Comparison of ENCODE assay signal across 8 cellular contexts in the genomic region with DNA sequence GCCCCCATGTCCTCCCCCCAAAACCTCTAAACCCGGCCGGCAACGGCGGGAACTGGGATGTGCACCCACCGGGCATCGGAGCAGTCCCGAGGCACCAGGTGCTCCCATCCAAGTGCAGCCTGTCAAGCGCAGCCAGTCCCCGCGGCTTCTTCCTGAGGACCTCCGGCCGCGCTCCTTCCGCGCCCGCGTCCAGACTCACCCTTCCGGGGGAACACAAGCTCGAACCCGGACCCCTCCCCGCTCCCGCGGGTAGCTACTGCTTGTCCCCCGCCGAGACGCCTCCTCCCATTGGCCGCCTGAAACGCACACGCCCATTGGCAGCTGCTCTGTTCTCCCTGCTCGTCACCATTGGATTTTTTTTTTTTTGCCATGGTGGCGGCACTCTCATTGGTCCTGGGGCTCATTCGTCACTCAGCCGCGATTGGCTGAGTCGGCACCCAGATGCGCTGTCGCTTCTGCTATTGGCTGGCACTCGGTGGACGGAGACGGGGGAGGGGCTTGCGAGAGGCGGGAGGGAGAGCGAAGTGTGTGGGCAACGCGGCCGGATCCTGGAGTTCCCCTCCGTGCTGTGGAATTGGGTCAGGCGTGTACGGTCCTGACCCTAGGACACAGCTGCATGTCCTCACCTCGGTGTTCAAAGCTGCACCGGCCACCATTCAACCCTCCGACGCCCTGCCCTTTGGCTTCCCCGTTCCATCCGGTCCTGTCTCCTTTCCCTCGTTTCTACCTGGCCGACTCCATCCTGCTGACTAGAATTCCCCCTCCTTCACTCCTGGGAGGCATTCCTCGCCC. TPM values are rescaled to one million over a fixed set of nuclear protein-coding genes. Genes with fewer than 3 reads are reported as not detected.
DNase-seq lines count a peak whose midpoint lies in the region; ATAC-seq, FAIRE-seq and TF ChIP-seq lines count a peak whose summit lies in the region.

A gene (minus strand): TSS at position 262 of the 792 bp plus-strand sequence. CDS start 2,166 bp downstream, outside the sequence.

- H3K9me3 Mint-ChIP-seq in CD14-positive monocyte = no peaks in the 10 kb centered on the region

- DNase-seq in CD14-positive monocyte (ENCODE audit: low spot score) (peak; percentile 98), NCI-H82 (lab: John Stamatoyannopoulos, UW) (peak; percentile 98), dermis blood vessel endothelial cell (peak; percentile 99), HepG2 (ENCODE audit: low spot score) (peak; percentile 97)
- DNase-seq in activated CD4-positive, alpha-beta T cell treated with anti-CD3 and anti-CD28 coated beads, Interleukin-2, amount 50 U/mL, for 48 hours = peak; percentile 97 to 98
- peak; percentile 96 for DNase-seq in stimulated activated CD4-positive, alpha-beta T cell treated with anti-CD3 and anti-CD28 coated beads, Interleukin-4, amount 100 ng/mL, for 1 hour

- ATAC-seq in GM19397 (IDR thresholded peaks at IDR 0.05; ENCODE audit: unreplicated experiment) (peak; percentile 91), HG03571 (IDR thresholded peaks at IDR 0.05; ENCODE audit: unreplicated experiment) (peak; percentile 84), HepG2 (peak; percentile 93)

- peaks cover 5 to 9% of the 10 kb centered on the region in 2 experiments; a peak in 3 of 5 replicates for H3K36me3 ChIP-seq in HepG2 (replicated peaks in 1 of 2; ENCODE audit: control insufficient read depth in 1 of 2, insufficient read depth in 2 of 2, low read length in 2 of 2)

- H3K36me3 Mint-ChIP-seq in CD14-positive monocyte = peaks cover 13 to 29% of the 10 kb centered on the region in 2 donors

- peak within 1 kb of the TSS; percentile 82 for H3K9ac ChIP-seq in HepG2 (ENCODE audit: insufficient read depth, low read depth, low read length)

- H3K27ac ChIP-seq in HepG2 (ENCODE audit: extremely low read length, insufficient read depth, low read length) = peak within 1 kb of the TSS; percentile 80

- H3K4me3 ChIP-seq in HepG2 (replicated peaks in 1 of 3; ENCODE audit: insufficient read depth in 1 of 3, low read depth in 2 of 3, low read length in 3 of 3) = peak within 1 kb of the TSS; percentile 90 to 98 (median 91)

- in situ Hi-C loops in HepG2 (cut with HindIII; ENCODE audit: extremely low pct_ligation_motif_present, low pct_unique_long_range_greater_than_20kb) = loop anchor here (5.0 kb wide), 1 partner anchor 43 kb away; a partner anchor contains a TSS

- H3K27me3 ChIP-seq in HepG2 (ENCODE audit: control insufficient read depth in 1 of 2, insufficient read depth in 2 of 2, low read length in 2 of 2) = no peaks in the 10 kb centered on the region; a peak in 1 of 5 replicates

- TF ChIP-seq EP300 in HepG2 (IDR thresholded peaks at IDR 0.05; ENCODE audit: low read depth in 2 of 2, low read length in 2 of 2) (peak in 1 of 2 experiments; percentile 6; a peak in 1 of 4 replicates), HepG2 (CRISPR knock-in tag; IDR thresholded peaks at IDR 0.05; ENCODE audit: borderline replicate concordance) (peak; percentile 18; the same call in 1 of the 2 replicates)

- POLR2A ChIA-PET in HepG2 (lab: Yijun Ruan, JAX) = interaction anchor here (0.6 to 3.9 kb wide), 17 partner anchors 8 to 186 kb away, joined by 3 to 61 read pairs (median 5); a partner anchor contains a TSS

- peak within 1 kb of the TSS; percentile 93 to 95 for H3K4me3 Mint-ChIP-seq in CD14-positive monocyte

- no TSS peak for BruUV-seq in HepG2 (replicated peaks; lab: Mats Ljungman, UMichigan)

- H3K27ac Mint-ChIP-seq in CD14-positive monocyte = peak within 1 kb of the TSS; percentile 95 to 100 (median 98)

- H2AFZ ChIP-seq in HepG2 (ENCODE audit: low read length) = peak within 1 kb of the TSS; percentile 68

- TF ChIP-seq RAD21 in HepG2 (CRISPR knock-in tag; IDR thresholded peaks at IDR 0.05) = 0 out of 2 replicates have a peak, but pooled peaks have one; percentile 16

- peaks cover 39% of the 10 kb centered on the region for H3K4me1 ChIP-seq in HepG2 (ENCODE audit: insufficient read depth, low read length)

- H4K20me1 ChIP-seq in HepG2 (ENCODE audit: insufficient read depth, low read length) = no peaks in the 10 kb centered on the region

- peaks cover 8% of the 10 kb centered on the region for H3K79me2 ChIP-seq in HepG2 (ENCODE audit: insufficient read depth, low read length)

- TF ChIP-seq POLR2A in HepG2 (IDR thresholded peaks at IDR 0.05; ENCODE audit: insufficient read depth in 1 of 2, low read depth in 2 of 2, low read length in 2 of 2) = peak; percentile 79 to 91

- FAIRE-seq in HepG2 (lab: Jason Lieb, UNC) = peak; percentile 95

- H3K27me3 Mint-ChIP-seq in CD14-positive monocyte (ENCODE audit: low read depth in 3 of 3) = peaks cover 0 to 2% (median 2%) of the 10 kb centered on the region in 3 donors

- no peak for TF ChIP-seq CTCF in CD14-positive monocyte (IDR thresholded peaks at IDR 0.05)
- TF ChIP-seq CTCF in HepG2 (CRISPR knock-in tag; IDR thresholded peaks at IDR 0.05) = no peak

- no peaks in the 10 kb centered on the region for H3K9me3 ChIP-seq in HepG2 (ENCODE audit: low read length)

- H3K4me2 ChIP-seq in HepG2 (ENCODE audit: low read depth, low read length) = peak within 1 kb of the TSS; percentile 94

- intact Hi-C loops in CD14-positive monocyte (cut with micrococcal nuclease) = loop anchor here in 1 of 2 donors (2.0 to 5.0 kb wide), 2 partner anchors 33 to 110 kb away; a partner anchor contains a TSS
- intact Hi-C loops in HepG2 (cut with micrococcal nuclease; ENCODE audit: unreplicated experiment) = no loop called here

- WGBS in HepG2 (ENCODE audit: low lambda C conversion rate) = under 1% methylated on average over 46 of the region's 58 CpGs

- CTCF ChIA-PET in HepG2 (lab: Yijun Ruan, JAX; ENCODE audit: low intra/inter-chr PET ratio, low total read pairs) = no interaction called here

- H3K4me1 Mint-ChIP-seq in CD14-positive monocyte = peaks cover 39% of the 10 kb centered on the region

TF ChIP-seq in HepG2, 621 proteins besides CTCF, POLR2A, EP300 and RAD21 (continues in another document):
- TF ChIP-seq, protein P1, sequence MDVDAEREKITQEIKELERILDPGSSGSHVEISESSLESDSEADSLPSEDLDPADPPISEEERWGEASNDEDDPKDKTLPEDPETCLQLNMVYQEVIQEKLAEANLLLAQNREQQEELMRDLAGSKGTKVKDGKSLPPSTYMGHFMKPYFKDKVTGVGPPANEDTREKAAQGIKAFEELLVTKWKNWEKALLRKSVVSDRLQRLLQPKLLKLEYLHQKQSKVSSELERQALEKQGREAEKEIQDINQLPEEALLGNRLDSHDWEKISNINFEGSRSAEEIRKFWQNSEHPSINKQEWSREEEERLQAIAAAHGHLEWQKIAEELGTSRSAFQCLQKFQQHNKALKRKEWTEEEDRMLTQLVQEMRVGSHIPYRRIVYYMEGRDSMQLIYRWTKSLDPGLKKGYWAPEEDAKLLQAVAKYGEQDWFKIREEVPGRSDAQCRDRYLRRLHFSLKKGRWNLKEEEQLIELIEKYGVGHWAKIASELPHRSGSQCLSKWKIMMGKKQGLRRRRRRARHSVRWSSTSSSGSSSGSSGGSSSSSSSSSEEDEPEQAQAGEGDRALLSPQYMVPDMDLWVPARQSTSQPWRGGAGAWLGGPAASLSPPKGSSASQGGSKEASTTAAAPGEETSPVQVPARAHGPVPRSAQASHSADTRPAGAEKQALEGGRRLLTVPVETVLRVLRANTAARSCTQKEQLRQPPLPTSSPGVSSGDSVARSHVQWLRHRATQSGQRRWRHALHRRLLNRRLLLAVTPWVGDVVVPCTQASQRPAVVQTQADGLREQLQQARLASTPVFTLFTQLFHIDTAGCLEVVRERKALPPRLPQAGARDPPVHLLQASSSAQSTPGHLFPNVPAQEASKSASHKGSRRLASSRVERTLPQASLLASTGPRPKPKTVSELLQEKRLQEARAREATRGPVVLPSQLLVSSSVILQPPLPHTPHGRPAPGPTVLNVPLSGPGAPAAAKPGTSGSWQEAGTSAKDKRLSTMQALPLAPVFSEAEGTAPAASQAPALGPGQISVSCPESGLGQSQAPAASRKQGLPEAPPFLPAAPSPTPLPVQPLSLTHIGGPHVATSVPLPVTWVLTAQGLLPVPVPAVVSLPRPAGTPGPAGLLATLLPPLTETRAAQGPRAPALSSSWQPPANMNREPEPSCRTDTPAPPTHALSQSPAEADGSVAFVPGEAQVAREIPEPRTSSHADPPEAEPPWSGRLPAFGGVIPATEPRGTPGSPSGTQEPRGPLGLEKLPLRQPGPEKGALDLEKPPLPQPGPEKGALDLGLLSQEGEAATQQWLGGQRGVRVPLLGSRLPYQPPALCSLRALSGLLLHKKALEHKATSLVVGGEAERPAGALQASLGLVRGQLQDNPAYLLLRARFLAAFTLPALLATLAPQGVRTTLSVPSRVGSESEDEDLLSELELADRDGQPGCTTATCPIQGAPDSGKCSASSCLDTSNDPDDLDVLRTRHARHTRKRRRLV (CRISPR knock-in tag; IDR thresholded peaks at IDR 0.05) = no peak
- no peak for TF ChIP-seq SRSF4 (IDR thresholded peaks at IDR 0.05; ENCODE audit: low read depth, low read length, poor library complexity, severe bottlenecking)

RNA-seq across cellular contexts. Expression of the gene that starts here (rescaled TPM):
- polyA plus RNA-seq in CD14-positive monocyte (100 to 1,000 TPM in 1 of 2 donors, 10 to 100 TPM in 1; 82.9 to 113 TPM), HepG2 (2011; rRNA removed) (38.8 and 40.8 TPM in 2 replicates)
- total RNA-seq in dermis blood vessel endothelial cell (95.6 and 110 TPM in 2 replicates), HepG2 (2016; rRNA removed; fragmentation: Illumina TruSeq; extraction: Trizol) (39.9 and 60.1 TPM in 2 replicates)
- 18.1 and 22.9 TPM in 2 replicates for total RNA-seq in HepG2 (2016; cell fraction: cytosol; rRNA removed; fragmentation: Illumina TruSeq; extraction: Trizol; ENCODE audit: low read depth)
- 32.6 and 70.2 TPM in 2 replicates for total RNA-seq in HepG2 (2016; cell fraction: insoluble cytoplasmic fraction; rRNA removed; fragmentation: Illumina TruSeq; extraction: Trizol)
- total RNA-seq in HepG2 (2016; cell fraction: membrane; rRNA removed; fragmentation: Illumina TruSeq; extraction: Trizol) = 32.1 and 33.4 TPM in 2 replicates
- total RNA-seq in HepG2 (2016; cell fraction: nucleus; rRNA removed; fragmentation: Illumina TruSeq; extraction: Trizol) = 63.1 and 76.4 TPM in 2 replicates
- polyA plus RNA-seq in HepG2 (2011; cell fraction: cytosol; rRNA removed) = 14.9 and 22.3 TPM in 2 replicates
- 283 and 302 TPM in 2 replicates for polyA plus RNA-seq in HepG2 (2011; cell fraction: nucleus; rRNA removed)
- polyA plus RNA-seq in HepG2 (2012) = 37.3 and 46.8 TPM in 2 replicates
- 14.0 and 16.4 TPM in 2 replicates for polyA plus RNA-seq in HepG2 (2016; cell fraction: cytosol; fragmentation: Illumina TruSeq; extraction: Trizol; ENCODE audit: low read depth)
- polyA plus RNA-seq in HepG2 (2016; cell fraction: insoluble cytoplasmic fraction; fragmentation: Illumina TruSeq; extraction: Trizol; ENCODE audit: low read depth) = 50.3 and 62.5 TPM in 2 replicates
- polyA plus RNA-seq in HepG2 (2016; cell fraction: membrane; fragmentation: Illumina TruSeq; extraction: Trizol; ENCODE audit: low read depth) = 32.6 and 34.8 TPM in 2 replicates
- 231 and 244 TPM in 2 replicates for polyA plus RNA-seq in HepG2 (2016; cell fraction: nucleus; fragmentation: Illumina TruSeq; extraction: Trizol; ENCODE audit: insufficient read depth, low read depth)
- 53.7 and 73.5 TPM in 2 replicates for polyA minus RNA-seq in HepG2 (2011; rRNA and poly(A)+ RNA removed; ENCODE audit: low replicate concordance)
- polyA minus RNA-seq in HepG2 (2011; cell fraction: cytosol; rRNA and poly(A)+ RNA removed) = 20.7 and 22.3 TPM in 2 replicates
- polyA minus RNA-seq in HepG2 (2011; cell fraction: nucleus; rRNA and poly(A)+ RNA removed) = 30.0 and 34.8 TPM in 2 replicates

Comparison
In these comparisons a context has a peak if more than half of its experiments do, and no peak if none do; other contexts are left out.
1. Peak in every context shown above with its lines: DNase-seq, ATAC-seq, H3K4me3 ChIP-seq and H3K27ac ChIP-seq.